9 cellular contexts compared by ENCODE assay signal in the genomic region with DNA sequence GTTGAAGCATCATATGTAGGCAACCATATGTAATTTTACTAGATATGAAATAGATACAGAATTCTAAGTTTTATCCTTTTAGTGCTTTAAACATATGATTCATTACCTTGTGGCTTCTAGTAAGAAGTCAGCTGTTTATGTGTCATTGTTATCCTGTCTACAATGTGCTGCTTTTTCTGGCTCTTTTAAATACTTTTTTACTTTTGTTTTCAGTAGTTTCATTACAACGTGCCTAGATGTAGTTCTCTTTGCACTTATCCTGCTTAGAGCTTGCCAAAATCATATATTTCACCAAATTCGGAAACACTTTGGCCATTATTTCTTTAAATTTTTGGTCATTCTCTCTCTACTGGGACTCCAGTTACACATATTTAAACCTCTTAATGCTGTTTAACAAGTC. TPM values are rescaled to one million over a fixed set of nuclear protein-coding genes. Genes with fewer than 3 reads are reported as not detected.
DNase-seq lines count a peak whose midpoint lies in the region; ATAC-seq and TF ChIP-seq lines count a peak whose summit lies in the region.
"Had no signal": no experiment of that assay in that cellular context is flagged by ENCODE, and none has a peak within 500 bp of the region (broad histone marks: within the 10 kb centered on the region; RNA-seq: fewer than 3 reads in every experiment).

No MANE protein-coding gene starts in this region.

- TF ChIP-seq CTCF in cardiac fibroblast (IDR thresholded peaks at IDR 0.05; ENCODE audit: low read depth, low read length), result no peak

- intact Hi-C loops in sciatic nerve (cut with DNase I) (no loop called here), left ventricle myocardium superior (cut with micrococcal nuclease) (no loop called here)

- no peak overlapping the region for H3K4me3 ChIP-seq in cardiac fibroblast (replicated peaks in 1 of 2; ENCODE audit: low read depth in 2 of 2, low read length in 2 of 2)
- H3K4me3 ChIP-seq: psoas muscle had no signal

- DNase-seq in RKO (ENCODE audit: low spot score) (peak; percentile 56), cardiac fibroblast (ENCODE audit: low read depth in 2 of 2) (peak; percentile 70 to 90), renal cortical epithelial cell (ENCODE audit: low read depth) (peak; percentile 90), sciatic nerve (ENCODE audit: low spot score) (no peak), NCI-H748 treated with DMSO at 0.1 percent for 48 hours (lab: John Stamatoyannopoulos, UW) (no peak), left ventricle myocardium superior (no peak)
- DNase-seq: psoas muscle had no signal

- ATAC-seq in GM18868 (IDR thresholded peaks at IDR 0.05; ENCODE audit: unreplicated experiment), result peak; percentile 34
- ATAC-seq in HG03521 (IDR thresholded peaks at IDR 0.05; ENCODE audit: unreplicated experiment), result no peak
- no peak for ATAC-seq in sciatic nerve
- no peak for ATAC-seq in left ventricle myocardium superior
- ATAC-seq: psoas muscle had no signal

RNA-seq across cellular contexts. Expression of a gene that starts 26.4 kb away (rescaled TPM):
- total RNA-seq in renal cortical epithelial cell (17.7 and 28.9 TPM in 2 replicates), sciatic nerve (23.1 TPM), left ventricle myocardium superior (15.9 TPM)

RNA-seq across cellular contexts. Expression of a gene that starts 30.8 kb away (rescaled TPM):
- total RNA-seq in renal cortical epithelial cell (29.3 and 43.6 TPM in 2 replicates), sciatic nerve (35.0 TPM), left ventricle myocardium superior (38.0 TPM)

Comparison
In these comparisons a context has a peak if more than half of its experiments do, and no peak if none do; other contexts are left out.
1. DNase-seq: peak in RKO (single experiment), cardiac fibroblast (2 of 2) and renal cortical epithelial cell (single experiment); none in sciatic nerve (single experiment), NCI-H748 treated with DMSO at 0.1 percent for 48 hours (single experiment) and left ventricle myocardium superior (single experiment).